In the genomic region with DNA sequence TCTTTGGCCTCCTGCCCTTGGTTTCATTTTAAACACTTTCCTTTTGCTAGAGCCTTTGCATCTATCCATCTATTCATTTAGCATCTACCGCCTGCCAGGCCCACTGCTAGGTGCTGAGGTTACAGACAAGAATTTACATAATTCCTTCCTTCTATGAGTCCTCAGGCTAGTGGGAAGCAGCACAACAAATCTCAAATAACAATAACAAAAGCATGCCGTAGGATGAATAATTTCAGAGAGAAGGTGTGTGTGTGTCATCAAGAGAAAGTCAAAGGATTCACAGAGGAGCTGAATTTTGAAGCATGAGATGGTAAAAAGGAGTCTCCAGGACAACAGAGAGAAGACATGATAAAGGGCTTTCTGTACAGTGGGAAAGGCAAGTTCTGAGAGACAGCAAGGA, we compare ENCODE assay signal across 25 cellular contexts. TPM values are rescaled to one million over a fixed set of nuclear protein-coding genes. Genes with fewer than 3 reads are reported as not detected.
"Had no signal": no experiment of that assay in that cellular context is flagged by ENCODE, and none has a peak within 500 bp of the region (broad histone marks: within the 10 kb centered on the region; RNA-seq: fewer than 3 reads in every experiment).

No MANE protein-coding gene starts in this region.

- H3K9me3 ChIP-seq: adrenal gland had no signal

- H3K4me3 ChIP-seq: adrenal gland had no signal

- H3K27me3 ChIP-seq: adrenal gland had no signal

- H3K27ac ChIP-seq: adrenal gland had no signal

- H3K36me3 ChIP-seq: adrenal gland had no signal

- H3K4me1 ChIP-seq: adrenal gland had no signal

- DNase-seq: activated B cell treated with CpG ODN at 0.5 μM for 24 hours; activated CD4-positive, alpha-beta T cell treated with anti-CD3 and anti-CD28 coated beads for 1 hour; activated CD4-positive, alpha-beta T cell treated with anti-CD3 and anti-CD28 coated beads, Interleukin-2, amount 10 ng/mL, durations not matched to agents 24 days and 14 days; activated CD4-positive, alpha-beta T cell treated with anti-CD3 and anti-CD28 coated beads, Interleukin-2, amount 50 U/mL, for 48 hours; activated CD8-positive, alpha-beta memory T cell treated with anti-CD3 and anti-CD28 coated beads, Interleukin-2, amount 10 ng/mL, durations not matched to agents 7 days and 5 days; activated gamma-delta T cell; activated naive CD4-positive, alpha-beta T cell treated with anti-CD3 and anti-CD28 coated beads for 36 hours; activated naive CD8-positive, alpha-beta T cell treated with anti-CD3 and anti-CD28 coated beads, Interleukin-2, amount 10 ng/mL, durations not matched to agents 7 days and 5 days; activated T-cell treated with anti-CD3 and anti-CD28 coated beads, Interleukin-2, amount 50 U/mL, for 4 hours; adrenal gland; anterior cingulate cortex; caudate nucleus; Karpas-422; NCI-H146; NCI-H187 treated with DMSO at 0.1 percent for 48 hours; NCI-H2171; NCI-H226; NCI-H774; SIG-M5; T-helper 17 cell; T-helper 9 cell had no signal

RNA-seq across cellular contexts. Expression of gene VTN, which starts 42.0 kb away (rescaled TPM):
- total RNA-seq: activated naive CD4-positive, alpha-beta T cell treated with anti-CD3 and anti-CD28 coated beads for 36 hours had no signal

RNA-seq across cellular contexts. Expression of gene SEBOX, which starts 47.1 kb away (rescaled TPM):
- total RNA-seq: activated B cell treated with CpG ODN at 0.5 μM for 24 hours; activated CD4-positive, alpha-beta T cell treated with anti-CD3 and anti-CD28 coated beads, Interleukin-2, amount 10 ng/mL, durations not matched to agents 24 days and 14 days; activated CD8-positive, alpha-beta memory T cell treated with anti-CD3 and anti-CD28 coated beads, Interleukin-2, amount 10 ng/mL, durations not matched to agents 7 days and 5 days; activated naive CD4-positive, alpha-beta T cell treated with anti-CD3 and anti-CD28 coated beads for 36 hours; activated naive CD8-positive, alpha-beta T cell treated with anti-CD3 and anti-CD28 coated beads, Interleukin-2, amount 10 ng/mL, durations not matched to agents 7 days and 5 days; activated T-cell treated with anti-CD3 and anti-CD28 coated beads, Interleukin-2, amount 50 U/mL, for 4 hours; adrenal gland; chondrocyte; NCI-H460; OCI-LY7; RPMI7951; T-helper 17 cell had no signal
